Comparison of ENCODE assay signal across 8 cellular contexts in genomic region chr12:47773858-47774580, GRCh38. TPM values are rescaled to one million over a fixed set of nuclear protein-coding genes. Genes with fewer than 3 reads are reported as not detected.
DNase-seq lines count a peak whose midpoint lies in the region; ATAC-seq, FAIRE-seq and TF ChIP-seq lines count a peak whose summit lies in the region.

No MANE protein-coding gene starts in this region.

- peak overlapping the region; percentile 77 for H3K9ac ChIP-seq in SU-DHL-6 (ENCODE audit: low read length)

- TF ChIP-seq EP300 in gastroesophageal sphincter (IDR thresholded peaks at IDR 0.05): no peak

- H3K36me3 ChIP-seq in SU-DHL-6 (ENCODE audit: low read length) (no peaks in the 10 kb centered on the region), gastroesophageal sphincter (no peaks in the 10 kb centered on the region)

- H3K9me3 ChIP-seq in SU-DHL-6 (ENCODE audit: insufficient read depth, low read length): no peaks in the 10 kb centered on the region
- no peaks in the 10 kb centered on the region for H3K9me3 ChIP-seq in gastroesophageal sphincter

- no peak for DNase-seq in sciatic nerve (ENCODE audit: low spot score)
- DNase-seq in occipital lobe (lab: John Stamatoyannopoulos, UW): no peak
- DNase-seq in HTR-8/SVneo (ENCODE audit: insufficient read length, low spot score): no peak
- no peak for DNase-seq in stimulated activated CD4-positive, alpha-beta T cell treated with anti-CD3 and anti-CD28 coated beads, Interleukin-4, amount 100 ng/mL, for 1 hour

- H3K4me3 ChIP-seq in SU-DHL-6 (ENCODE audit: insufficient read depth, low read length, poor library complexity, severe bottlenecking) (peak overlapping the region; percentile 86), gastroesophageal sphincter (peak overlapping the region; percentile 95 to 97)

- peak overlapping the region; percentile 94 for H2AFZ ChIP-seq in SU-DHL-6 (ENCODE audit: low read depth, low read length, severe bottlenecking)

- peak; percentile 9 for ATAC-seq in GM21447 (IDR thresholded peaks at IDR 0.05; ENCODE audit: unreplicated experiment)
- no peak for ATAC-seq in gastroesophageal sphincter
- peak; percentile 2 for ATAC-seq in sciatic nerve
- ATAC-seq in GM18520 (IDR thresholded peaks at IDR 0.05; ENCODE audit: unreplicated experiment): no peak

- no peak for FAIRE-seq in HTR-8/SVneo (lab: Jason Lieb, UNC)

- intact Hi-C loops in sciatic nerve (cut with DNase I): no loop called here

- TF ChIP-seq CTCF in SU-DHL-6 (IDR thresholded peaks at IDR 0.05; ENCODE audit: insufficient read depth, low read length, poor library complexity, severe bottlenecking): peak; percentile 6
- TF ChIP-seq CTCF in gastroesophageal sphincter (IDR thresholded peaks at IDR 0.05): peak in 1 of 4 experiments; percentile 0

- H3K4me2 ChIP-seq in SU-DHL-6 (ENCODE audit: low read depth, low read length, poor library complexity, severe bottlenecking): peak overlapping the region; percentile 59

- WGBS in gastroesophageal sphincter (ENCODE audit: low coverage in 1 of 2), 2 donors: 62 to 87% methylated on average over 4 to 10 of the region's 14 CpGs

- no peaks in the 10 kb centered on the region for H3K9me2 ChIP-seq in SU-DHL-6 (replicated peaks; ENCODE audit: insufficient read depth, low read length)

- no peaks in the 10 kb centered on the region for H3K79me2 ChIP-seq in SU-DHL-6 (ENCODE audit: insufficient read depth, low read length)

- H3K27ac ChIP-seq in SU-DHL-6 (ENCODE audit: low read depth, low read length) (no peak overlapping the region), gastroesophageal sphincter (peak overlapping the region in 3 of 4 donors; percentile 87 to 91 (median 91))

- no peaks in the 10 kb centered on the region for H4K20me1 ChIP-seq in SU-DHL-6 (ENCODE audit: low read depth, low read length)

- no peaks in the 10 kb centered on the region for H3F3A ChIP-seq in SU-DHL-6 (ENCODE audit: insufficient read depth)

- H3K4me1 ChIP-seq in gastroesophageal sphincter: peaks cover 10 to 77% (median 43%) of the 10 kb centered on the region in 3 donors

- TF ChIP-seq POLR2A in gastroesophageal sphincter (IDR thresholded peaks at IDR 0.05): no peak

- H3K27me3 ChIP-seq in SU-DHL-6 (ENCODE audit: low read length) (no peaks in the 10 kb centered on the region), gastroesophageal sphincter (no peaks in the 10 kb centered on the region)

RNA-seq across cellular contexts. Expression of gene SLC48A1, which starts 1.0 kb away (rescaled TPM):
- 10 to 100 TPM; 40.7 to 66.8 (median 53.3) TPM for total RNA-seq in gastroesophageal sphincter
- 47.9 TPM for total RNA-seq in sciatic nerve
- 11.1 TPM for total RNA-seq in occipital lobe

RNA-seq across cellular contexts. Expression of gene RAPGEF3, which starts 15.3 kb away (rescaled TPM):
- 10 to 100 TPM; 19.3 to 56.8 (median 25.5) TPM for total RNA-seq in gastroesophageal sphincter
- total RNA-seq in sciatic nerve: 73.4 TPM
- total RNA-seq in occipital lobe: 9.0 TPM

RNA-seq across cellular contexts. Expression of gene HDAC7, which starts 45.7 kb away (rescaled TPM):
- total RNA-seq in gastroesophageal sphincter: 10 to 100 TPM; 55.9 to 96.5 (median 59.4) TPM
- total RNA-seq in sciatic nerve: 152 TPM
- 5.9 TPM for total RNA-seq in occipital lobe

RNA-seq across cellular contexts. Expression of gene ENDOU, which starts 48.7 kb away (rescaled TPM):
- total RNA-seq in gastroesophageal sphincter (1 to 10 TPM in 2 of 4 donors, under 1 TPM in 2; 0.42 to 1.9 (median 0.75) TPM), sciatic nerve (0.40 TPM), occipital lobe (not detected)

Comparison
In these comparisons a context has a peak if more than half of its experiments do, and no peak if none do; other contexts are left out.
1. ATAC-seq: peak in GM21447 (single experiment) and sciatic nerve (single experiment); none in gastroesophageal sphincter (single experiment) and GM18520 (single experiment).